ENCODE assay signal across 1 cellular context in genomic region chr12:46219892-46220655, GRCh38.
TF ChIP-seq lines count a peak whose summit lies in the region.

No MANE protein-coding gene starts in this region.

TF ChIP-seq in K562, 482 proteins besides CTCF, POLR2A, EP300 and RAD21 (continued from another document and continues in another):
- TF ChIP-seq ZNF407 (IDR thresholded peaks at IDR 0.05; ENCODE audit: low read depth) (no peak), ZMIZ1 (IDR thresholded peaks at IDR 0.05; ENCODE audit: low read depth in 2 of 2, low read length in 2 of 2) (no peak), CHD4 (IDR thresholded peaks at IDR 0.05; ENCODE audit: insufficient read depth, insufficient replicate concordance, low read depth, low read length, poor library complexity, severe bottlenecking) (no peak), NCOA6 (IDR thresholded peaks at IDR 0.05) (no peak), TAF15 (IDR thresholded peaks at IDR 0.05; ENCODE audit: low read depth, low read length) (no peak), FOXO4 (CRISPR knock-in tag; IDR thresholded peaks at IDR 0.05) (no peak), EZH2 (IDR thresholded peaks at IDR 0.05; ENCODE audit: borderline replicate concordance, low read depth, low read length) (no peak), PBX2 (CRISPR knock-in tag; IDR thresholded peaks at IDR 0.05; ENCODE audit: low read depth) (no peak), PBX2 (tag; conservative IDR thresholded peaks at IDR 0.05; ENCODE audit: low read depth) (no peak), KLF16 (IDR thresholded peaks at IDR 0.05) (no peak), KDM2B (CRISPR knock-in tag; IDR thresholded peaks at IDR 0.05) (no peak), SETDB1 (IDR thresholded peaks at IDR 0.05; ENCODE audit: low read length) (no peak), HDAC6 (IDR thresholded peaks at IDR 0.05; ENCODE audit: low read depth, low read length) (no peak), ZNF644 (tag; IDR thresholded peaks at IDR 0.05; ENCODE audit: low read depth) (no peak), ZNF408 (CRISPR knock-in tag; IDR thresholded peaks at IDR 0.05; ENCODE audit: low read depth) (no peak), SIRT6 (IDR thresholded peaks at IDR 0.05; ENCODE audit: low read depth, low read length) (no peak), ZNF583 (CRISPR knock-in tag; IDR thresholded peaks at IDR 0.05) (no peak), ZNF316 (IDR thresholded peaks at IDR 0.05) (peak; percentile 92), ARNT (IDR thresholded peaks at IDR 0.05) (0 out of 4 replicates have a peak, but pooled peaks of 1 of the 2 experiments have one; percentile 25), ZBED1 (IDR thresholded peaks at IDR 0.05) (no peak), MCM7 (IDR thresholded peaks at IDR 0.05) (no peak), ZNF639 (CRISPR knock-in tag; conservative IDR thresholded peaks at IDR 0.05 in 1 of 2, IDR thresholded peaks at IDR 0.05 in 1 of 2) (peak in 1 of 2 experiments; percentile 28; a peak in 1 of 4 replicates), ZNF699 (CRISPR knock-in tag; IDR thresholded peaks at IDR 0.05; ENCODE audit: insufficient replicate concordance) (no peak), CBFA2T2 (conservative IDR thresholded peaks at IDR 0.05) (no peak), SFPQ (IDR thresholded peaks at IDR 0.05; ENCODE audit: low read depth, low read length) (no peak)
- TF ChIP-seq, protein P1, sequence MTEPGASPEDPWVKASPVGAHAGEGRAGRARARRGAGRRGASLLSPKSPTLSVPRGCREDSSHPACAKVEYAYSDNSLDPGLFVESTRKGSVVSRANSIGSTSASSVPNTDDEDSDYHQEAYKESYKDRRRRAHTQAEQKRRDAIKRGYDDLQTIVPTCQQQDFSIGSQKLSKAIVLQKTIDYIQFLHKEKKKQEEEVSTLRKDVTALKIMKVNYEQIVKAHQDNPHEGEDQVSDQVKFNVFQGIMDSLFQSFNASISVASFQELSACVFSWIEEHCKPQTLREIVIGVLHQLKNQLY (CRISPR knock-in tag; conservative IDR thresholded peaks at IDR 0.05): no peak
- TF ChIP-seq, protein P2, sequence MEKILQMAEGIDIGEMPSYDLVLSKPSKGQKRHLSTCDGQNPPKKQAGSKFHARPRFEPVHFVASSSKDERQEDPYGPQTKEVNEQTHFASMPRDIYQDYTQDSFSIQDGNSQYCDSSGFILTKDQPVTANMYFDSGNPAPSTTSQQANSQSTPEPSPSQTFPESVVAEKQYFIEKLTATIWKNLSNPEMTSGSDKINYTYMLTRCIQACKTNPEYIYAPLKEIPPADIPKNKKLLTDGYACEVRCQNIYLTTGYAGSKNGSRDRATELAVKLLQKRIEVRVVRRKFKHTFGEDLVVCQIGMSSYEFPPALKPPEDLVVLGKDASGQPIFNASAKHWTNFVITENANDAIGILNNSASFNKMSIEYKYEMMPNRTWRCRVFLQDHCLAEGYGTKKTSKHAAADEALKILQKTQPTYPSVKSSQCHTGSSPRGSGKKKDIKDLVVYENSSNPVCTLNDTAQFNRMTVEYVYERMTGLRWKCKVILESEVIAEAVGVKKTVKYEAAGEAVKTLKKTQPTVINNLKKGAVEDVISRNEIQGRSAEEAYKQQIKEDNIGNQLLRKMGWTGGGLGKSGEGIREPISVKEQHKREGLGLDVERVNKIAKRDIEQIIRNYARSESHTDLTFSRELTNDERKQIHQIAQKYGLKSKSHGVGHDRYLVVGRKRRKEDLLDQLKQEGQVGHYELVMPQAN (IDR thresholded peaks at IDR 0.05; ENCODE audit: borderline replicate concordance): no peak
- TF ChIP-seq, protein P3, sequence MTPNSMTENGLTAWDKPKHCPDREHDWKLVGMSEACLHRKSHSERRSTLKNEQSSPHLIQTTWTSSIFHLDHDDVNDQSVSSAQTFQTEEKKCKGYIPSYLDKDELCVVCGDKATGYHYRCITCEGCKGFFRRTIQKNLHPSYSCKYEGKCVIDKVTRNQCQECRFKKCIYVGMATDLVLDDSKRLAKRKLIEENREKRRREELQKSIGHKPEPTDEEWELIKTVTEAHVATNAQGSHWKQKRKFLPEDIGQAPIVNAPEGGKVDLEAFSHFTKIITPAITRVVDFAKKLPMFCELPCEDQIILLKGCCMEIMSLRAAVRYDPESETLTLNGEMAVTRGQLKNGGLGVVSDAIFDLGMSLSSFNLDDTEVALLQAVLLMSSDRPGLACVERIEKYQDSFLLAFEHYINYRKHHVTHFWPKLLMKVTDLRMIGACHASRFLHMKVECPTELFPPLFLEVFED (CRISPR knock-in tag; conservative IDR thresholded peaks at IDR 0.05): no peak
- TF ChIP-seq, protein P4, sequence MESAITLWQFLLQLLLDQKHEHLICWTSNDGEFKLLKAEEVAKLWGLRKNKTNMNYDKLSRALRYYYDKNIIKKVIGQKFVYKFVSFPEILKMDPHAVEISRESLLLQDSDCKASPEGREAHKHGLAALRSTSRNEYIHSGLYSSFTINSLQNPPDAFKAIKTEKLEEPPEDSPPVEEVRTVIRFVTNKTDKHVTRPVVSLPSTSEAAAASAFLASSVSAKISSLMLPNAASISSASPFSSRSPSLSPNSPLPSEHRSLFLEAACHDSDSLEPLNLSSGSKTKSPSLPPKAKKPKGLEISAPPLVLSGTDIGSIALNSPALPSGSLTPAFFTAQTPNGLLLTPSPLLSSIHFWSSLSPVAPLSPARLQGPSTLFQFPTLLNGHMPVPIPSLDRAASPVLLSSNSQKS (CRISPR knock-in tag; IDR thresholded peaks at IDR 0.05): no peak
